11 cellular contexts compared by ENCODE assay signal in genomic region chr22:46025973-46026906, GRCh38. TPM values are rescaled to one million over a fixed set of nuclear protein-coding genes. Genes with fewer than 3 reads are reported as not detected.
DNase-seq lines count a peak whose midpoint lies in the region; ATAC-seq and TF ChIP-seq lines count a peak whose summit lies in the region.
"Had no signal": no experiment of that assay in that cellular context is flagged by ENCODE, and none has a peak within 500 bp of the region (broad histone marks: within the 10 kb centered on the region; RNA-seq: fewer than 3 reads in every experiment).

No MANE protein-coding gene starts in this region.

- no peak overlapping the region for H3K27ac ChIP-seq in GM23248
- H3K27ac ChIP-seq in ascending aorta, result peak overlapping the region; percentile 35 to 82
- no peak overlapping the region for H3K27ac ChIP-seq in brain microvascular endothelial cell
- H3K27ac ChIP-seq: C4-2B had no signal

- no peaks in the 10 kb centered on the region for H3K79me2 ChIP-seq in GM23248 (ENCODE audit: insufficient read depth)

- TF ChIP-seq CTCF in ascending aorta (IDR thresholded peaks at IDR 0.05) (no peak), brain microvascular endothelial cell (IDR thresholded peaks at IDR 0.05; ENCODE audit: low read depth, low read length, missing control alignments) (no peak)

- H3K9me3 ChIP-seq in GM23248 (ENCODE audit: low read depth) (no peaks in the 10 kb centered on the region), ascending aorta (no peaks in the 10 kb centered on the region), iPS-15b (ENCODE audit: control insufficient read depth, insufficient read depth, low read length) (no peaks in the 10 kb centered on the region)

- peak overlapping the region; percentile 67 for H3K4me2 ChIP-seq in GM23248 (ENCODE audit: unreplicated experiment)

- H3K9ac ChIP-seq in GM23248, result peak overlapping the region; percentile 72; the same call in 1 of the 2 replicates
- H3K9ac ChIP-seq in iPS-15b (ENCODE audit: low read depth, low read length), result no peak overlapping the region

- H3K4me1 ChIP-seq in GM23248 (ENCODE audit: insufficient read depth) (peaks cover 6% of the 10 kb centered on the region; the same call in 1 of the 2 replicates), ascending aorta (peaks cover 0 to 7% of the 10 kb centered on the region in 2 donors), iPS-15b (ENCODE audit: control insufficient read depth, insufficient read depth, low read length) (peaks cover 4% of the 10 kb centered on the region)

- DNase-seq in GM23248 (no peak), ascending aorta (ENCODE audit: low spot score in 2 of 2) (peak; percentile 5 to 61), retina (peak; percentile 20), NCI-H226 (no peak), brain microvascular endothelial cell (no peak)
- no peak for DNase-seq in stimulated activated CD4-positive, alpha-beta T cell treated with anti-CD3 and anti-CD28 coated beads, Interleukin-2, amount 100 ng/mL, for 48 hours
- DNase-seq: effector CD4-positive, alpha-beta T cell had no signal

- H3F3A ChIP-seq in GM23248 (ENCODE audit: insufficient read depth), result no peaks in the 10 kb centered on the region

- peak overlapping the region; percentile 69 for H2AFZ ChIP-seq in GM23248

- no peaks in the 10 kb centered on the region for H3K36me3 ChIP-seq in GM23248 (ENCODE audit: low read depth)
- no peaks in the 10 kb centered on the region for H3K36me3 ChIP-seq in ascending aorta
- no peaks in the 10 kb centered on the region for H3K36me3 ChIP-seq in iPS-15b (ENCODE audit: control insufficient read depth, insufficient read depth, low read length)
- H3K36me3 ChIP-seq in brain microvascular endothelial cell (replicated peaks), result no peaks in the 10 kb centered on the region

- WGBS in GM23248 (ENCODE audit: low coverage in 1 of 2, low lambda C conversion rate in 2 of 2, missing lambda C conversion rate in 2 of 2), 2 experiments, result 89 to 90% methylated on average over 17 of the region's 17 CpGs

- H3K9me2 ChIP-seq in GM23248 (ENCODE audit: insufficient read depth), result no peaks in the 10 kb centered on the region

- in situ Hi-C loops in GM23248 (cut with MboI), result no loop called here
- in situ Hi-C loops in brain microvascular endothelial cell (cut with HindIII; ENCODE audit: low pct_ligation_motif_present, low sequenced_read_pairs), result no loop called here

- H3K27me3 ChIP-seq in GM23248 (replicated peaks; ENCODE audit: insufficient read depth) (no peaks in the 10 kb centered on the region), ascending aorta (no peaks in the 10 kb centered on the region), iPS-15b (ENCODE audit: control insufficient read depth, insufficient read depth, low read length) (peaks cover 41% of the 10 kb centered on the region), brain microvascular endothelial cell (replicated peaks) (peaks cover 3% of the 10 kb centered on the region)

- H4K20me1 ChIP-seq in GM23248 (ENCODE audit: insufficient read depth), result no peaks in the 10 kb centered on the region

- intact Hi-C loops in ascending aorta (cut with DNase I), result no loop called here

- H3K4me3 ChIP-seq in GM23248 (peak overlapping the region; percentile 57; the same call in 1 of the 2 replicates), ascending aorta (peak overlapping the region in 1 of 2 donors; percentile 67), iPS-15b (ENCODE audit: low read depth, low read length) (peak overlapping the region; percentile 45), brain microvascular endothelial cell (ENCODE audit: low read depth, low read length) (no peak overlapping the region)

- no peak for ATAC-seq in HG03571 (IDR thresholded peaks at IDR 0.05; ENCODE audit: unreplicated experiment)

RNA-seq across cellular contexts. Expression of gene WNT7B, which starts 49.3 kb away (rescaled TPM):
- total RNA-seq in GM23248 (2014; rRNA removed; shearing (Covaris generic)), result 0.25 TPM in 1 of 2 replicates, not detected in the other
- 0.10 TPM in 1 of 2 replicates, not detected in the other for polyA plus RNA-seq in GM23248 (2016; fragmentation: Nextera tagmentation; extraction: Ambion mirVana)
- total RNA-seq in ascending aorta, result not detected
- total RNA-seq: natural killer cell treated with Interleukin-12 subunit alpha and Interleukin-12 subunit beta and Interleukin-15 and Interleukin-18, amount 100 ng/mL, for 72 hours had no signal

Comparison
In these comparisons a context has a peak if more than half of its experiments do, and no peak if none do; other contexts are left out.
1. DNase-seq: peak in ascending aorta (2 of 2) and retina (single experiment); none in GM23248 (single experiment), stimulated activated CD4-positive, alpha-beta T cell treated with anti-CD3 and anti-CD28 coated beads, Interleukin-2, amount 100 ng/mL, for 48 hours (0 of 2), NCI-H226 (single experiment) and brain microvascular endothelial cell (single experiment).
2. H3K27ac ChIP-seq: peak in ascending aorta (2 of 2); none in GM23248 (single experiment) and brain microvascular endothelial cell (single experiment).